ENCODE assay signal across 25 cellular contexts in the genomic region with DNA sequence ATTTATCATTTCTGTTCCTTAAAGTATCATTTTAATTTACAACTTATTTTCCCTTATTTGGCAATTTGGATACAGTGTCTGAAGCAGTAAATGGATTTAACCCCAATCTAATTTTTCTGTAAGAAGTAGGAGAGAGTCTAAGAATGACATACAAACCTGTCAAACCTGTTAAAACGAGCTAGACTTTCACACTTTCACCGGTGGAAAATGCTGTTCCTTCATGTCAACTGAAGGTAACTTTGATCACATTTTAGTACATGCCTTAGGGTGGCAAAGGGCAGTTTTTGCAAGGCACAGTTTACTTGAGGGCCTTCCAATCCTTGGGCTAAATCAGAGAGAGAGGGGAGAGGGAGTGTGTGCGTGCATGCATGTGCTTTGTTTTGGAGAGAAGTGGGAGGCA.
DNase-seq lines count a peak whose midpoint lies in the region; ATAC-seq, FAIRE-seq and TF ChIP-seq lines count a peak whose summit lies in the region.
"Had no signal": no experiment of that assay in that cellular context is flagged by ENCODE, and none has a peak within 500 bp of the region (broad histone marks: within the 10 kb centered on the region; RNA-seq: fewer than 3 reads in every experiment).

No MANE protein-coding gene starts in this region.

- peak; percentile 51 for FAIRE-seq in keratinocyte (lab: Jason Lieb, UNC)
- FAIRE-seq: endothelial cell of umbilical vein had no signal

- RAD21 ChIA-PET in HCT116 (lab: Charles Lee; ENCODE audit: low non-redundant PET in 1 of 2, low total read pairs in 2 of 2, uncharacterized antibody in 2 of 2, unreplicated experiment in 2 of 2): no interaction called here

- no peaks in the 10 kb centered on the region for H3K4me1 Mint-ChIP-seq in natural killer cell treated with Interleukin-12 subunit alpha and Interleukin-12 subunit beta and Interleukin-15 and Interleukin-18, amount 100 ng/mL, for 72 hours (ENCODE audit: low read depth in 2 of 2)

- intact Hi-C loops in HCT116 (cut with micrococcal nuclease): no loop called here
- intact Hi-C loops in mucosa of descending colon (cut with DNase I, micrococcal nuclease): loop anchor here in 1 of 2 donors (10.0 kb wide), 1 partner anchor 62 kb away; no protein-coding TSS in a partner anchor

- no peaks in the 10 kb centered on the region for H3K36me3 Mint-ChIP-seq in natural killer cell treated with Interleukin-12 subunit alpha and Interleukin-12 subunit beta and Interleukin-15 and Interleukin-18, amount 100 ng/mL, for 72 hours
- H3K36me3 Mint-ChIP-seq: CD4-positive, CD25-positive, alpha-beta regulatory T cell; naive thymus-derived CD4-positive, alpha-beta T cell had no signal

- H3K4me1 ChIP-seq in HCT116 (ENCODE audit: control insufficient read depth in 1 of 2, insufficient read depth in 2 of 2, low read length in 2 of 2): peaks cover 11 to 25% of the 10 kb centered on the region in 2 experiments
- H3K4me1 ChIP-seq in keratinocyte (ENCODE audit: control insufficient read depth, extremely low read depth, insufficient read depth, low read length): peaks cover 31% of the 10 kb centered on the region
- H3K4me1 ChIP-seq in smooth muscle cell (ENCODE audit: low read depth): peaks cover 11% of the 10 kb centered on the region
- peaks cover 4% of the 10 kb centered on the region for H3K4me1 ChIP-seq in mucosa of descending colon (ENCODE audit: low read depth)

- H3K9me3 ChIP-seq in HCT116 (ENCODE audit: control insufficient read depth in 1 of 2, insufficient read depth in 1 of 2, low read depth in 1 of 2, low read length in 2 of 2) (no peaks in the 10 kb centered on the region), keratinocyte (ENCODE audit: control insufficient read depth, low read depth, low read length) (no peaks in the 10 kb centered on the region), smooth muscle cell (replicated peaks; ENCODE audit: low read depth) (no peaks in the 10 kb centered on the region), mucosa of descending colon (no peaks in the 10 kb centered on the region)
- H3K9me3 ChIP-seq: SJSA1 had no signal

- 66% methylated on average over 3 of the region's 3 CpGs for WGBS in smooth muscle cell (ENCODE audit: low lambda C conversion rate)

- H3K27me3 ChIP-seq in HCT116 (ENCODE audit: insufficient read depth, low read length) (no peaks in the 10 kb centered on the region), keratinocyte (ENCODE audit: control insufficient read depth, extremely low read depth, insufficient read depth, low read length) (no peaks in the 10 kb centered on the region), smooth muscle cell (ENCODE audit: low read depth) (no peaks in the 10 kb centered on the region)
- H3K27me3 ChIP-seq: cardiac muscle cell, SJSA1 had no signal

- CTCF ChIA-PET in HCT116 (lab: Charles Lee): no interaction called here

- H3K4me3 Mint-ChIP-seq in natural killer cell treated with Interleukin-12 subunit alpha and Interleukin-12 subunit beta and Interleukin-15 and Interleukin-18, amount 100 ng/mL, for 72 hours: no peak overlapping the region
- H3K4me3 Mint-ChIP-seq: activated CD4-positive, alpha-beta T cell treated with anti-CD3 and anti-CD28 coated beads for 36 hours; CD4-positive, CD25-positive, alpha-beta regulatory T cell; naive thymus-derived CD4-positive, alpha-beta T cell had no signal

- H2AFZ ChIP-seq in HCT116 (ENCODE audit: low read depth, low read length, poor library complexity, severe bottlenecking) (no peak overlapping the region), keratinocyte (ENCODE audit: control insufficient read depth, low read length) (no peak overlapping the region), smooth muscle cell (ENCODE audit: low read depth) (no peak overlapping the region)

- no peaks in the 10 kb centered on the region for H3K79me2 ChIP-seq in HCT116 (ENCODE audit: insufficient read depth, low read length)
- H3K79me2 ChIP-seq in keratinocyte (ENCODE audit: control insufficient read depth, insufficient read depth, low read length): peaks cover 3% of the 10 kb centered on the region
- no peaks in the 10 kb centered on the region for H3K79me2 ChIP-seq in smooth muscle cell (ENCODE audit: low read depth)

- ATAC-seq in HCT116 (no peak; the same call in 1 of the 2 replicates), mucosa of descending colon (no peak)
- no peak for ATAC-seq in natural killer cell treated with Interleukin-12 subunit alpha and Interleukin-12 subunit beta and Interleukin-15 and Interleukin-18, amount 100 ng/mL, for 72 hours
- ATAC-seq: activated CD4-positive, alpha-beta T cell treated with anti-CD3 and anti-CD28 coated beads for 36 hours; naive thymus-derived CD4-positive, alpha-beta T cell had no signal

- no peak overlapping the region for H3K27ac Mint-ChIP-seq in natural killer cell treated with Interleukin-12 subunit alpha and Interleukin-12 subunit beta and Interleukin-15 and Interleukin-18, amount 100 ng/mL, for 72 hours
- H3K27ac Mint-ChIP-seq: activated CD4-positive, alpha-beta T cell treated with anti-CD3 and anti-CD28 coated beads for 36 hours; naive thymus-derived CD4-positive, alpha-beta T cell had no signal

- H3K9me3 Mint-ChIP-seq in natural killer cell treated with Interleukin-12 subunit alpha and Interleukin-12 subunit beta and Interleukin-15 and Interleukin-18, amount 100 ng/mL, for 72 hours: no peaks in the 10 kb centered on the region
- H3K9me3 Mint-ChIP-seq: naive thymus-derived CD4-positive, alpha-beta T cell had no signal

- peaks cover 3% of the 10 kb centered on the region for H3F3A ChIP-seq in smooth muscle cell (ENCODE audit: low read depth)

- H4K20me1 ChIP-seq in HCT116 (ENCODE audit: insufficient read depth) (no peaks in the 10 kb centered on the region), keratinocyte (ENCODE audit: control insufficient read depth, extremely low read depth, insufficient read depth, low read length) (no peaks in the 10 kb centered on the region), smooth muscle cell (ENCODE audit: low read depth) (no peaks in the 10 kb centered on the region)

- no peak overlapping the region for H3K9ac ChIP-seq in HCT116 (ENCODE audit: low read length)
- H3K9ac ChIP-seq in keratinocyte (ENCODE audit: control insufficient read depth, extremely low read depth, insufficient read depth, low read length): peak overlapping the region; percentile 25
- no peak overlapping the region for H3K9ac ChIP-seq in smooth muscle cell (ENCODE audit: low read depth)

- dilution Hi-C loops in keratinocyte (cut with MboI; ENCODE audit: extremely low pct_ligation_motif_present, low sequenced_read_pairs): no loop called here

- H3K4me2 ChIP-seq in HCT116 (ENCODE audit: low read length) (peak overlapping the region; percentile 41; the same call in 1 of the 2 replicates), keratinocyte (ENCODE audit: control insufficient read depth, extremely low read depth, insufficient read depth, low read depth, low read length) (peak overlapping the region; percentile 72), smooth muscle cell (peak overlapping the region; percentile 13)

- no peaks in the 10 kb centered on the region for H3K36me3 ChIP-seq in HCT116 (ENCODE audit: control insufficient read depth in 1 of 2, insufficient read depth in 2 of 2, low read length in 2 of 2)
- peaks cover 12 to 13% of the 10 kb centered on the region in 2 experiments for H3K36me3 ChIP-seq in keratinocyte (ENCODE audit: control insufficient read depth in 2 of 2, extremely low read depth in 1 of 2, insufficient read depth in 2 of 2, low read length in 2 of 2)
- H3K36me3 ChIP-seq in smooth muscle cell (ENCODE audit: low read depth): no peaks in the 10 kb centered on the region
- no peaks in the 10 kb centered on the region for H3K36me3 ChIP-seq in mucosa of descending colon (ENCODE audit: low read depth)
- H3K36me3 ChIP-seq: cardiac muscle cell, SJSA1 had no signal

- TF ChIP-seq RAD21 in HCT116 (IDR thresholded peaks at IDR 0.05; ENCODE audit: low read depth): no peak

- H3K4me3 ChIP-seq in HCT116 (replicated peaks in 1 of 2; ENCODE audit: low read depth in 1 of 2, low read length in 2 of 2) (no peak overlapping the region), keratinocyte (ENCODE audit: control insufficient read depth in 2 of 3, extremely low read depth in 1 of 3, insufficient read depth in 2 of 3, low read depth in 1 of 3, low read length in 3 of 3) (no peak overlapping the region), smooth muscle cell (no peak overlapping the region), mucosa of descending colon (no peak overlapping the region)
- H3K4me3 ChIP-seq: cardiac muscle cell, SJSA1 had no signal

- peak overlapping the region; percentile 22; the same call in 1 of the 2 replicates for H3K27ac ChIP-seq in HCT116 (ENCODE audit: low read depth, low read length)
- peak overlapping the region; percentile 51 for H3K27ac ChIP-seq in VCaP
- peak overlapping the region; percentile 72 for H3K27ac ChIP-seq in keratinocyte (ENCODE audit: control insufficient read depth, insufficient read depth, low read length)
- peak overlapping the region; percentile 56 for H3K27ac ChIP-seq in smooth muscle cell (ENCODE audit: low read depth)
- H3K27ac ChIP-seq: cardiac muscle cell, SJSA1 had no signal

- H3K9me2 ChIP-seq in HCT116 (ENCODE audit: insufficient read depth): no peaks in the 10 kb centered on the region

- POLR2A ChIA-PET in HCT116 (lab: Charles Lee): no interaction called here

- no peak for DNase-seq in HCT116 (ENCODE audit: low read depth, low spot score)
- DNase-seq in keratinocyte (ENCODE audit: low read depth, low spot score): no peak
- no peak for DNase-seq in smooth muscle cell (lab: John Stamatoyannopoulos, UW; ENCODE audit: unreplicated experiment)
- no peak for DNase-seq in H4 (ENCODE audit: low spot score)
- no peak for DNase-seq in mucosa of descending colon
- no peak for DNase-seq in natural killer cell treated with Interleukin-12 subunit alpha and Interleukin-12 subunit beta and Interleukin-15 and Interleukin-18, amount 100 ng/mL, for 72 hours (ENCODE audit: low spot score)
- DNase-seq in cerebellum (ENCODE audit: low spot score): no peak
- DNase-seq: activated CD4-positive, alpha-beta T cell treated with anti-CD3 and anti-CD28 coated beads for 36 hours; activated naive CD4-positive, alpha-beta T cell treated with Interleukin-2 at 50 U/mL for 16 hours; activated T-cell treated with anti-CD3 and anti-CD28 coated beads, Interleukin-2, amount 50 U/mL, for 48 hours; CD4-positive, CD25-positive, alpha-beta regulatory T cell; DMS 273 treated with DMSO at 0.1 percent for 48 hours; hypothalamus; Karpas-422; naive thymus-derived CD4-positive, alpha-beta T cell; NCI-H2029 treated with DMSO at 0.1 percent for 48 hours; NCI-H226; NCI-H774; OCI-M1; posterior cingulate gyrus; T-helper 1 cell had no signal

- peaks cover 2 to 12% of the 10 kb centered on the region in 2 donors for H3K27me3 Mint-ChIP-seq in natural killer cell treated with Interleukin-12 subunit alpha and Interleukin-12 subunit beta and Interleukin-15 and Interleukin-18, amount 100 ng/mL, for 72 hours

- no peak for TF ChIP-seq CTCF in HCT116 (IDR thresholded peaks at IDR 0.05 in 2 of 3, conservative IDR thresholded peaks at IDR 0.05 in 1 of 3; ENCODE audit: borderline replicate concordance in 1 of 3, insufficient read depth in 1 of 3, low read depth in 2 of 3, low read length in 2 of 3)
- no peak for TF ChIP-seq CTCF in VCaP (conservative IDR thresholded peaks at IDR 0.05)
- no peak for TF ChIP-seq CTCF in keratinocyte (optimal IDR thresholded peaks at IDR 0.05 in 1 of 3, IDR thresholded peaks at IDR 0.05 in 1 of 3, conservative IDR thresholded peaks at IDR 0.05 in 1 of 3; ENCODE audit: extremely low read depth in 1 of 3, insufficient read depth in 2 of 3, low read length in 3 of 3)
- TF ChIP-seq CTCF in smooth muscle cell (IDR thresholded peaks at IDR 0.05; ENCODE audit: borderline replicate concordance, insufficient read depth, poor library complexity, severe bottlenecking): no peak
- no peak for TF ChIP-seq CTCF in mucosa of descending colon (IDR thresholded peaks at IDR 0.05)

- TF ChIP-seq POLR2A in HCT116 (IDR thresholded peaks at IDR 0.05; ENCODE audit: borderline replicate concordance, extremely low read depth, insufficient read depth, insufficient read length): no peak

- no TSS peak for BruUV-seq in HCT116 (replicated peaks; lab: Mats Ljungman, UMichigan)

- no peaks in the 10 kb centered on the region for H3K9me1 ChIP-seq in keratinocyte (ENCODE audit: control insufficient read depth, extremely low read depth, insufficient read depth, low read length)

Comparison
In these comparisons a context has a peak if more than half of its experiments do, and no peak if none do; other contexts are left out.
1. H3K27ac ChIP-seq: peak in every context shown above with its lines; median percentile 72 in keratinocyte; 56 in smooth muscle cell; 51 in VCaP; 22 in HCT116.
2. H3K4me2 ChIP-seq: peak in every context shown above with its lines; median percentile 72 in keratinocyte; 41 in HCT116; 13 in smooth muscle cell.